17 cellular contexts compared by ENCODE assay signal in genomic region chr13:109857803-109858202, GRCh38.
DNase-seq lines count a peak whose midpoint lies in the region; ATAC-seq and TF ChIP-seq lines count a peak whose summit lies in the region.
"Had no signal": no experiment of that assay in that cellular context is flagged by ENCODE, and none has a peak within 500 bp of the region (broad histone marks: within the 10 kb centered on the region; RNA-seq: fewer than 3 reads in every experiment).

No MANE protein-coding gene starts in this region.

- WGBS in esophagus muscularis mucosa: 80% methylated on average over 7 of the region's 7 CpGs
- WGBS in smooth muscle cell (ENCODE audit: low lambda C conversion rate): 79% methylated on average over 7 of the region's 7 CpGs

- H3F3A ChIP-seq in smooth muscle cell (ENCODE audit: low read depth): no peaks in the 10 kb centered on the region

- H4K20me1 ChIP-seq in smooth muscle cell (ENCODE audit: low read depth): no peaks in the 10 kb centered on the region
- H4K20me1 ChIP-seq: BLaER1 treated with 17β-estradiol and CSF1 and Interleukin-3, amounts not matched to agents 10 nM and 100 nM had no signal

- H3K9me3 ChIP-seq in NT2/D1 (ENCODE audit: insufficient read depth, low read length) (no peaks in the 10 kb centered on the region), esophagus muscularis mucosa (no peaks in the 10 kb centered on the region), smooth muscle cell (replicated peaks; ENCODE audit: low read depth) (no peaks in the 10 kb centered on the region)
- H3K9me3 ChIP-seq: BLaER1 treated with 17β-estradiol and CSF1 and Interleukin-3, amounts not matched to agents 10 nM and 100 nM had no signal

- H3K27me3 Mint-ChIP-seq in WTC11 (ENCODE audit: low read depth) (no peaks in the 10 kb centered on the region), CD14-positive monocyte (ENCODE audit: low read depth in 3 of 3) (peaks cover 17 to 36% (median 20%) of the 10 kb centered on the region in 3 donors)

- H3K27ac ChIP-seq in esophagus muscularis mucosa (replicated peaks in 1 of 4) (no peak overlapping the region), smooth muscle cell (ENCODE audit: low read depth) (no peak overlapping the region)
- H3K27ac ChIP-seq: BLaER1 treated with 17β-estradiol and CSF1 and Interleukin-3, amounts not matched to agents 10 nM and 100 nM had no signal

- peaks cover 35% of the 10 kb centered on the region for H3K4me1 Mint-ChIP-seq in WTC11
- H3K4me1 Mint-ChIP-seq in CD14-positive monocyte: no peaks in the 10 kb centered on the region
- H3K4me1 Mint-ChIP-seq: B cell; CD4-positive, CD25-positive, alpha-beta regulatory T cell; CD8-positive, alpha-beta memory T cell had no signal

- H3K9ac ChIP-seq in NT2/D1 (ENCODE audit: insufficient read length, low read depth): no peak overlapping the region
- H3K9ac ChIP-seq in smooth muscle cell (ENCODE audit: low read depth): no peak overlapping the region
- H3K9ac ChIP-seq: BLaER1 treated with 17β-estradiol and CSF1 and Interleukin-3, amounts not matched to agents 10 nM and 100 nM had no signal

- peak; percentile 33 for DNase-seq in NT2/D1 (ENCODE audit: low read depth, low spot score)
- DNase-seq in WTC11 (ENCODE audit: low spot score): no peak
- peak; percentile 37 for DNase-seq in esophagus muscularis mucosa (ENCODE audit: extremely low spot score)
- no peak for DNase-seq in smooth muscle cell (lab: John Stamatoyannopoulos, UW; ENCODE audit: unreplicated experiment)
- no peak for DNase-seq in CD14-positive monocyte (ENCODE audit: low spot score)
- DNase-seq in islet precursor cell: no peak
- DNase-seq: CD4-positive, CD25-positive, alpha-beta regulatory T cell; CD8-positive, alpha-beta memory T cell; COR-L47; DMS 273 treated with DMSO at 0.1 percent for 48 hours; DND-41; EL; HCEC 1CT; IMR-90 had no signal

- POLR2A ChIA-PET in WTC11 (lab: Charles Lee): interaction anchor here (0.7 kb wide), 1 partner anchor 667 kb away, joined by 6 read pairs; no protein-coding TSS in a partner anchor

- H3K36me3 Mint-ChIP-seq in WTC11: no peaks in the 10 kb centered on the region
- no peaks in the 10 kb centered on the region for H3K36me3 Mint-ChIP-seq in CD14-positive monocyte
- H3K36me3 Mint-ChIP-seq: CD4-positive, CD25-positive, alpha-beta regulatory T cell had no signal

- H3K9me3 Mint-ChIP-seq in WTC11 (peaks cover 5% of the 10 kb centered on the region; the same call in 1 of the 2 replicates), CD14-positive monocyte (peaks cover 0 to 2% (median 0%) of the 10 kb centered on the region in 7 donors)

- TF ChIP-seq CTCF in WTC11 (IDR thresholded peaks at IDR 0.05) (no peak), esophagus muscularis mucosa (IDR thresholded peaks at IDR 0.05) (no peak), smooth muscle cell (IDR thresholded peaks at IDR 0.05; ENCODE audit: borderline replicate concordance, insufficient read depth, poor library complexity, severe bottlenecking) (no peak), CD14-positive monocyte (IDR thresholded peaks at IDR 0.05) (no peak)

- no peak overlapping the region for H3K4me2 ChIP-seq in smooth muscle cell
- H3K4me2 ChIP-seq: BLaER1 treated with 17β-estradiol and CSF1 and Interleukin-3, amounts not matched to agents 10 nM and 100 nM had no signal

- H3K4me3 Mint-ChIP-seq in WTC11 (no peak overlapping the region), CD14-positive monocyte (no peak overlapping the region)
- H3K4me3 Mint-ChIP-seq: B cell; CD4-positive, CD25-positive, alpha-beta regulatory T cell; CD8-positive, alpha-beta memory T cell had no signal

- CTCF ChIA-PET in WTC11 (lab: Charles Lee): no interaction called here

- no peaks in the 10 kb centered on the region for H3K79me2 ChIP-seq in smooth muscle cell (ENCODE audit: low read depth)

- no peak for TF ChIP-seq POLR2A in esophagus muscularis mucosa (IDR thresholded peaks at IDR 0.05; ENCODE audit: low read depth)

- no peaks in the 10 kb centered on the region for H3K4me1 ChIP-seq in NT2/D1 (ENCODE audit: insufficient read depth, insufficient read length)
- no peaks in the 10 kb centered on the region for H3K4me1 ChIP-seq in esophagus muscularis mucosa
- peaks cover 4% of the 10 kb centered on the region for H3K4me1 ChIP-seq in smooth muscle cell (ENCODE audit: low read depth)

- H3K27ac Mint-ChIP-seq in WTC11 (no peak overlapping the region), CD14-positive monocyte (no peak overlapping the region)
- H3K27ac Mint-ChIP-seq: B cell; CD4-positive, CD25-positive, alpha-beta regulatory T cell; CD8-positive, alpha-beta memory T cell had no signal

- no peak overlapping the region for H3K4me3 ChIP-seq in NT2/D1 (ENCODE audit: insufficient read length, low read depth)
- no peak overlapping the region for H3K4me3 ChIP-seq in esophagus muscularis mucosa
- no peak overlapping the region for H3K4me3 ChIP-seq in smooth muscle cell
- H3K4me3 ChIP-seq: BLaER1 treated with 17β-estradiol and CSF1 and Interleukin-3, amounts not matched to agents 10 nM and 100 nM; GM12878 had no signal

- no peak overlapping the region for H2AFZ ChIP-seq in smooth muscle cell (ENCODE audit: low read depth)

- H3K36me3 ChIP-seq in NT2/D1 (ENCODE audit: insufficient read depth, insufficient read length, low read length) (no peaks in the 10 kb centered on the region), esophagus muscularis mucosa (no peaks in the 10 kb centered on the region), smooth muscle cell (ENCODE audit: low read depth) (no peaks in the 10 kb centered on the region)
- H3K36me3 ChIP-seq: BLaER1 treated with 17β-estradiol and CSF1 and Interleukin-3, amounts not matched to agents 10 nM and 100 nM had no signal

- peak; percentile 70 for ATAC-seq in WTC11
- ATAC-seq: GM12878 had no signal

- intact Hi-C loops in esophagus muscularis mucosa (cut with DNase I): no loop called here
- intact Hi-C loops in CD14-positive monocyte (cut with micrococcal nuclease): no loop called here

- no peak for TF ChIP-seq EP300 in esophagus muscularis mucosa (IDR thresholded peaks at IDR 0.05)

- H3K27me3 ChIP-seq in NT2/D1 (ENCODE audit: insufficient read depth, insufficient read length) (no peaks in the 10 kb centered on the region), esophagus muscularis mucosa (no peaks in the 10 kb centered on the region), smooth muscle cell (ENCODE audit: low read depth) (peaks cover 16% of the 10 kb centered on the region)
- H3K27me3 ChIP-seq: BLaER1 treated with 17β-estradiol and CSF1 and Interleukin-3, amounts not matched to agents 10 nM and 100 nM had no signal

TF ChIP-seq in WTC11, 78 proteins besides CTCF, POLR2A, EP300 and RAD21:
- TF ChIP-seq IRF1 (CRISPR knock-in tag; IDR thresholded peaks at IDR 0.05) (no peak), ATF6 (CRISPR knock-in tag; IDR thresholded peaks at IDR 0.05) (no peak), HMGXB4 (CRISPR knock-in tag; IDR thresholded peaks at IDR 0.05) (no peak), CREM (CRISPR knock-in tag; IDR thresholded peaks at IDR 0.05) (no peak), GABPB1 (CRISPR knock-in tag; IDR thresholded peaks at IDR 0.05) (no peak), MAX (CRISPR knock-in tag; IDR thresholded peaks at IDR 0.05) (no peak)

Comparison
In these comparisons a context has a peak if more than half of its experiments do, and no peak if none do; other contexts are left out.
1. DNase-seq: peak in NT2/D1 (single experiment) and esophagus muscularis mucosa (single experiment); none in WTC11 (single experiment), smooth muscle cell (single experiment), CD14-positive monocyte (single experiment) and islet precursor cell (single experiment).